Comparison of ENCODE assay signal across 29 cellular contexts in the genomic region with DNA sequence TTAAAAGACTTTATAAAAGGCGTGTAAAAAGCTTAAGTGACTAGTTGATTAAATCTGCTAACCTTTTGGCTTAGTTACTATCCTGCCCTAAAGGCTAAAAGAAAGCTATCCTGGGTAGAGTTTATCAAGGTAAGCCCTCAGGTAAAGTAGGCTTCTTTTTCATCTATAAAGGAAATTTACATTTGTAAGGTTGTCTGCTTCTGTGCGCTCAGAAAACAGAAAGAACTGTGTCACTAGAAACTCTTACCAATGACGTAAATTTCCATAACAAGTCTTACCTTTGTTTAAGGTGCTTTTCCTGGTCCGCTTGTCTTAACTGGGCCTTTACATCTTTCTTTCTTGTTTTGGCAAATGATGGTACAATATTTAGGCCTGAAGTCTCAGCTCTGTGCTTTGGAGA. TPM values are rescaled to one million over a fixed set of nuclear protein-coding genes. Genes with fewer than 3 reads are reported as not detected.
"Had no signal": no experiment of that assay in that cellular context is flagged by ENCODE, and none has a peak within 500 bp of the region (broad histone marks: within the 10 kb centered on the region; RNA-seq: fewer than 3 reads in every experiment).

No MANE protein-coding gene starts in this region.

- DNase-seq: activated CD4-positive, alpha-beta T cell treated with anti-CD3 and anti-CD28 coated beads for 36 hours; activated CD4-positive, alpha-beta T cell treated with anti-CD3 and anti-CD28 coated beads, Interleukin-2, amount 10 ng/mL, durations not matched to agents 7 days and 5 days; activated CD4-positive, alpha-beta T cell treated with anti-CD3 and anti-CD28 coated beads, Interleukin-2, amount 50 U/mL, for 48 hours; activated CD8-positive, alpha-beta T cell treated with anti-CD3 and anti-CD28 coated beads, Interleukin-2, amount 10 ng/mL, durations not matched to agents 7 days and 5 days; activated gamma-delta T cell; activated naive CD4-positive, alpha-beta T cell treated with Interleukin-2 at 50 U/mL for 16 hours; activated naive CD8-positive, alpha-beta T cell treated with anti-CD3 and anti-CD28 coated beads, Interleukin-2, amount 10 ng/mL, durations not matched to agents 7 days and 5 days; activated T-cell treated with anti-CD3 and anti-CD28 coated beads, Interleukin-2, amount 50 U/mL, for 24 hours; body of pancreas; NCI-H1092 treated with DMSO at 0.1 percent for 48 hours; NCI-H1417; NCI-H146; NCI-H187; NCI-H2029 treated with DMSO at 0.1 percent for 48 hours; NCI-H2107; NCI-H2171; NCI-H510A; NCI-H526; NCI-H748 treated with DMSO at 0.1 percent for 48 hours; OCI-M1; SHP77; SJCRH30; T1000 had no signal

- H3K4me3 ChIP-seq: body of pancreas, breast epithelium, SJCRH30, SK-N-MC had no signal

- H3K9me3 Mint-ChIP-seq: activated naive CD4-positive, alpha-beta T cell treated with anti-CD3 and anti-CD28 coated beads, Interleukin-2, amount 50 U/mL, for 24 hours; activated T-cell treated with anti-CD3 and anti-CD28 coated beads, Interleukin-2, amount 50 U/mL, for 24 hours; activated T-helper 2 cell treated with anti-CD3 and anti-CD28 coated beads, Interferon-gamma antibody, Interleukin-2, Interleukin-4, amounts not matched to agents 10 μg/mL and 5 μg/mL and 100 μg/mL, durations not matched to agents 14 hours and 24 hours and 36 hours had no signal

- H3K27me3 Mint-ChIP-seq: activated CD4-positive, alpha-beta T cell treated with anti-CD3 and anti-CD28 coated beads for 36 hours; activated CD4-positive, alpha-beta T cell treated with anti-CD3 and anti-CD28 coated beads, Interleukin-2, amount 10 ng/mL, durations not matched to agents 7 days and 5 days had no signal

- H3K36me3 Mint-ChIP-seq: activated naive CD4-positive, alpha-beta T cell treated with anti-CD3 and anti-CD28 coated beads, Interleukin-2, amount 50 U/mL, for 24 hours; activated naive CD8-positive, alpha-beta T cell treated with anti-CD3 and anti-CD28 coated beads, Interleukin-2, amount 10 ng/mL, durations not matched to agents 7 days and 5 days had no signal

- H3K4me1 ChIP-seq: breast epithelium had no signal

- H3K27ac Mint-ChIP-seq: activated CD4-positive, alpha-beta T cell treated with anti-CD3 and anti-CD28 coated beads for 36 hours; activated CD4-positive, alpha-beta T cell treated with anti-CD3 and anti-CD28 coated beads, Interleukin-2, amount 10 ng/mL, durations not matched to agents 7 days and 5 days; activated CD8-positive, alpha-beta T cell treated with anti-CD3 and anti-CD28 coated beads, Interleukin-2, amount 10 ng/mL, durations not matched to agents 7 days and 5 days; activated naive CD4-positive, alpha-beta T cell treated with anti-CD3 and anti-CD28 coated beads, Interleukin-2, amount 50 U/mL, for 24 hours; activated naive CD8-positive, alpha-beta T cell treated with anti-CD3 and anti-CD28 coated beads, Interleukin-2, amount 10 ng/mL, durations not matched to agents 7 days and 5 days; activated T-cell treated with anti-CD3 and anti-CD28 coated beads, Interleukin-2, amount 50 U/mL, for 24 hours; activated T-helper 2 cell treated with anti-CD3 and anti-CD28 coated beads, Interferon-gamma antibody, Interleukin-2, Interleukin-4, amounts not matched to agents 10 μg/mL and 5 μg/mL and 100 μg/mL, durations not matched to agents 14 hours and 24 hours and 36 hours had no signal

- H3K27me3 ChIP-seq: body of pancreas, breast epithelium, SJCRH30 had no signal

- ATAC-seq: activated CD4-positive, alpha-beta T cell treated with anti-CD3 and anti-CD28 coated beads for 36 hours; activated CD4-positive, CD25-positive, alpha-beta regulatory T cell treated with anti-CD3 and anti-CD28 coated beads, Interleukin-2, amount 50 U/mL, for 24 hours; activated CD8-positive, alpha-beta T cell treated with anti-CD3 and anti-CD28 coated beads, Interleukin-2, amount 10 ng/mL, durations not matched to agents 7 days and 5 days; body of pancreas; Panc1 had no signal

- H3K9me3 ChIP-seq: body of pancreas, breast epithelium, SJCRH30 had no signal

- H3K36me3 ChIP-seq: breast epithelium, SJCRH30 had no signal

- H3K27ac ChIP-seq: body of pancreas, SJCRH30, SK-N-MC had no signal

- H3K4me3 Mint-ChIP-seq: activated CD4-positive, alpha-beta T cell treated with anti-CD3 and anti-CD28 coated beads for 36 hours; activated CD4-positive, alpha-beta T cell treated with anti-CD3 and anti-CD28 coated beads, Interleukin-2, amount 10 ng/mL, durations not matched to agents 7 days and 5 days; activated CD8-positive, alpha-beta T cell treated with anti-CD3 and anti-CD28 coated beads, Interleukin-2, amount 10 ng/mL, durations not matched to agents 7 days and 5 days; activated naive CD4-positive, alpha-beta T cell treated with anti-CD3 and anti-CD28 coated beads, Interleukin-2, amount 50 U/mL, for 24 hours; activated naive CD8-positive, alpha-beta T cell treated with anti-CD3 and anti-CD28 coated beads, Interleukin-2, amount 10 ng/mL, durations not matched to agents 7 days and 5 days; activated T-cell treated with anti-CD3 and anti-CD28 coated beads, Interleukin-2, amount 50 U/mL, for 24 hours had no signal

RNA-seq across cellular contexts. Expression of a gene that starts 37.7 kb away (rescaled TPM):
- total RNA-seq: activated naive CD8-positive, alpha-beta T cell treated with anti-CD3 and anti-CD28 coated beads, Interleukin-2, amount 10 ng/mL, durations not matched to agents 7 days and 5 days had no signal
